Comparison of ENCODE assay signal across 30 cellular contexts in the genomic region with DNA sequence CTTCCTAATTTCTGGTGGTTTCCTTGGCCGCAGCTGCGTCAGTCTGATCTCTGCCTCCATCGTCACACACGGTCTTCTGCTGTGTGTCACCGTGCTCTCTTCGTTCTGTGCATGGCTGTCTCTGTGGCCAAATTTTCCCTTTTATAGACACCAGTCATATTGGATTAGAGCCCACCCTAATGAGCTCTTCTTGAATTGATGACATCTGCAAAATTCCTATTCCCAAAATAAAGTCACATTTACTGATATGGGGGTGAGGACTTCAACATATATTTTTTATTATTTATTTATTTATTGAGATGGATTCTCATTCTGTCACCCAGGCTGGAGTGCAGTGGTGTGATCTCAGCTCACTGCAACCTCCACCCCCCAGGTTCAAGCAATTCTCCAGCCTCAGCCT.
"Had no signal": no experiment of that assay in that cellular context is flagged by ENCODE, and none has a peak within 500 bp of the region (broad histone marks: within the 10 kb centered on the region; RNA-seq: fewer than 3 reads in every experiment).

No MANE protein-coding gene starts in this region.

- H3K36me3 ChIP-seq: adrenal gland, gastroesophageal sphincter had no signal

- H3K9me3 ChIP-seq: adrenal gland, body of pancreas, esophagus muscularis mucosa, gastroesophageal sphincter had no signal

- H3K4me3 ChIP-seq: adrenal gland, body of pancreas, esophagus muscularis mucosa, gastroesophageal sphincter had no signal

- H3K27ac ChIP-seq: body of pancreas, esophagus muscularis mucosa, gastroesophageal sphincter had no signal

- H3K4me1 ChIP-seq: body of pancreas, gastroesophageal sphincter had no signal

- ATAC-seq: activated CD4-positive, alpha-beta T cell treated with anti-CD3 and anti-CD28 coated beads for 36 hours; activated CD8-positive, alpha-beta memory T cell treated with anti-CD3 and anti-CD28 coated beads, Interleukin-2, amount 10 ng/mL, durations not matched to agents 7 days and 5 days; activated CD8-positive, alpha-beta T cell treated with anti-CD3 and anti-CD28 coated beads, Interleukin-2, amount 10 ng/mL, durations not matched to agents 7 days and 5 days; activated naive CD8-positive, alpha-beta T cell treated with anti-CD3 and anti-CD28 coated beads, Interleukin-2, amount 50 U/mL, for 24 hours; body of pancreas; effector memory CD8-positive, alpha-beta T cell; gastroesophageal sphincter; T-cell had no signal

- FAIRE-seq: colon had no signal

- H3K27me3 ChIP-seq: adrenal gland, body of pancreas had no signal

- DNase-seq: activated CD4-positive, alpha-beta memory T cell treated with anti-CD3 and anti-CD28 coated beads for 36 hours; activated CD4-positive, alpha-beta T cell treated with anti-CD3 and anti-CD28 coated beads for 36 hours; activated CD4-positive, alpha-beta T cell treated with anti-CD3 and anti-CD28 coated beads, Interleukin-2, amount 10 ng/mL, durations not matched to agents 24 days and 14 days; activated CD4-positive, CD25-positive, alpha-beta regulatory T cell; activated CD4-positive, CD25-positive, alpha-beta regulatory T cell treated with anti-CD3 and anti-CD28 coated beads, Interleukin-2, amount 50 U/mL, for 72 hours; activated CD8-positive, alpha-beta memory T cell treated with anti-CD3 and anti-CD28 coated beads, Interleukin-2, amount 10 ng/mL, durations not matched to agents 7 days and 5 days; activated CD8-positive, alpha-beta memory T cell treated with anti-CD3 and anti-CD28 coated beads, Interleukin-2, amount 50 U/mL, for 4 hours; activated CD8-positive, alpha-beta T cell treated with anti-CD3 and anti-CD28 coated beads, Interleukin-2, amount 10 ng/mL, durations not matched to agents 7 days and 5 days; activated effector memory CD4-positive, alpha-beta T cell treated with anti-CD3 and anti-CD28 coated beads, Interleukin-2, amount 50 U/mL, for 16 hours; activated naive CD4-positive, alpha-beta T cell treated with anti-CD3 and anti-CD28 coated beads for 36 hours; activated naive CD8-positive, alpha-beta T cell treated with anti-CD3 and anti-CD28 coated beads for 36 hours; activated naive CD8-positive, alpha-beta T cell treated with anti-CD3 and anti-CD28 coated beads, Interleukin-2, amount 50 U/mL, for 24 hours; activated T-cell treated with anti-CD3 and anti-CD28 coated beads, Interleukin-2, amount 50 U/mL, for 1 hour; activated T-cell treated with anti-CD3 and anti-CD28 coated beads, Interleukin-2, amount 50 U/mL, for 48 hours; adrenal gland; amygdala; aorta; body of pancreas; caudate nucleus; cortex of kidney; dermis blood vessel endothelial cell; effector CD4-positive, alpha-beta T cell; effector memory CD8-positive, alpha-beta T cell; erythroblast; foreskin melanocyte; T-cell; T1000 had no signal
